1 cellular context compared by ENCODE assay signal in the genomic region with DNA sequence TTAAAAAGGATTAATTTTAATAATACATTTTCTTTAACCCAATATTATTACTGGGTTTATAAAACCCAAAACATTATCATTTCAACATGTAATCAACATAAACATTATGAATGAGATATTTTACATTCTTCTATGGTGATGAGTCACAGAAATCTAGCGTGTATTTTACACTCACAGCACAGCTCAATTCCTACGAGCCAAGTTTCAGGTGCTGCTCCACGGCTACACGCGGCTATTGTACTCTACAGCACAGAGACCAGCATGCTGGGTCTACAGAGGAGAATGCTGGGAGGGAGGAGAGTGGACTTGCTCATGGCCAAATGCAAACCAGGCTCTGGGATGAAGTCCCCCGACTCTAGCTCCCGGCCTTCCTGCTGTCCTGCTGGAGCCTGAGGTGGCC.
TF ChIP-seq lines count a peak whose summit lies in the region.

No MANE protein-coding gene starts in this region.

TF ChIP-seq in IMR-90, 13 proteins besides CTCF, POLR2A, EP300 and RAD21:
- TF ChIP-seq FOS (IDR thresholded peaks at IDR 0.05; ENCODE audit: low read depth, low read length) (no peak), MAZ (IDR thresholded peaks at IDR 0.05; ENCODE audit: borderline replicate concordance, low read depth, low read length) (no peak), CEBPB (IDR thresholded peaks at IDR 0.05; ENCODE audit: low read depth, low read length) (no peak), CHD1 (IDR thresholded peaks at IDR 0.05; ENCODE audit: low read depth, low read length) (no peak)
